In genomic region chr17:14482715-14483114, GRCh38 we compare ENCODE assay signal across 8 cellular contexts.
"Had no signal": no experiment of that assay in that cellular context is flagged by ENCODE, and none has a peak within 500 bp of the region (broad histone marks: within the 10 kb centered on the region; RNA-seq: fewer than 3 reads in every experiment).

No MANE protein-coding gene starts in this region.

- FAIRE-seq: G401.6, GM12878, GM12891, GM12892, GM18507, GM19239 had no signal

- DNase-seq: GDM1, GF-D8 had no signal

- ATAC-seq: GM12878 had no signal

- H3K4me3 ChIP-seq: GM12878 had no signal
